Comparison of ENCODE assay signal across 26 cellular contexts in the genomic region with DNA sequence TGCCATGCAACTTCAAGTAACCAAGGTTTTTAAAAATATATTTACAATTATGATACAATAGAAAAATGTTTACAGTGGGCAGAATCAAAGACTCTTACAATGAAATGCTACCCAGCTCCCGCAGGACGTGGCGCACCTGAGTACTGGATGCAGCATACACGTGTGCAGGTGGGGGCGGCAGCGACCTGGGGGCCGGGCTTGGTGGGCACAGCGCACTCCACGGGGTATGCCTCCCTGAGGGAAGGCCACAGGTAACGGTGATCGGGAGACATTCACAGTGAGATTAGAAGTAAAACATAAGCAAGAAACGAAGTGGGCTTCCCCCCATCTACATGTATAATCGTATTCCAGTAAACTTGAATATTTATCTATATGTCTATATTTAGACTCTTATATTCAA.
"Had no signal": no experiment of that assay in that cellular context is flagged by ENCODE, and none has a peak within 500 bp of the region (broad histone marks: within the 10 kb centered on the region; RNA-seq: fewer than 3 reads in every experiment).

No MANE protein-coding gene starts in this region.

- H3K4me1 ChIP-seq: heart left ventricle, left ventricle myocardium inferior, pancreas, prostate gland, stomach, testis, thyroid gland, transverse colon, upper lobe of right lung had no signal

- H3K9me3 ChIP-seq: heart left ventricle, left ventricle myocardium inferior, mucosa of descending colon, pancreas, prostate gland, stomach, testis, thyroid gland, transverse colon, upper lobe of right lung had no signal

- H3K4me3 ChIP-seq: heart left ventricle, left ventricle myocardium inferior, mucosa of descending colon, pancreas, prostate gland, smooth muscle cell, stomach, testis, thyroid gland, transverse colon, upper lobe of right lung had no signal

- H3K27ac ChIP-seq: heart left ventricle, left ventricle myocardium inferior, pancreas, prostate gland, stomach, testis, thyroid gland, transverse colon, upper lobe of right lung had no signal

- H3K36me3 ChIP-seq: left ventricle myocardium inferior, pancreas, prostate gland, thyroid gland, transverse colon, upper lobe of right lung had no signal

- DNase-seq: glutamatergic neuron; heart left ventricle; hypothalamus; immature natural killer cell; left ventricle myocardium inferior; mesendoderm; midbrain; mucosa of descending colon; naive thymus-derived CD4-positive, alpha-beta T cell; retina; stimulated activated CD4-positive, alpha-beta T cell treated with anti-CD3 and anti-CD28 coated beads, Interleukin-12 subunit alpha, Interleukin-12 subunit beta, amount 100 ng/mL, for 4 hours; stimulated activated CD4-positive, alpha-beta T cell treated with anti-CD3 and anti-CD28 coated beads, Interleukin-15, amount 100 ng/mL, for 24 hours; stimulated activated CD4-positive, alpha-beta T cell treated with anti-CD3 and anti-CD28 coated beads, Interleukin-2, amount 100 ng/mL, for 24 hours; stimulated activated CD4-positive, alpha-beta T cell treated with anti-CD3 and anti-CD28 coated beads, Interleukin-4, amount 100 ng/mL, for 1 hour; stimulated activated naive B cell treated with anti-CD40 and anti-IgM and Interleukin-4, amounts not matched to agents 10 μg/mL and 1 μg/mL and 100 μg/mL, for 72 hours; stimulated activated naive CD8-positive, alpha-beta T cell treated with anti-CD3 and anti-CD28 coated beads, Interleukin-15, Interleukin-2, amounts not matched to agents 100 U/mL and 50 U/mL, for 24 hours; stomach; transverse colon; upper lobe of right lung had no signal

- ATAC-seq: heart left ventricle; mucosa of descending colon; naive thymus-derived CD4-positive, alpha-beta T cell; natural killer cell treated with Interleukin-12 subunit alpha and Interleukin-12 subunit beta and Interleukin-15 and Interleukin-18, amount 100 ng/mL, for 72 hours; pancreas; right cardiac atrium; stimulated activated naive B cell treated with anti-CD40 and anti-IgM and Interleukin-4, amounts not matched to agents 10 μg/mL and 1 μg/mL and 100 μg/mL, for 72 hours; stimulated activated naive CD8-positive, alpha-beta T cell treated with anti-CD3 and anti-CD28 coated beads, Interleukin-15, Interleukin-2, amounts not matched to agents 100 U/mL and 50 U/mL, for 24 hours had no signal

- H3K27me3 ChIP-seq: heart left ventricle, pancreas, stomach, testis, thyroid gland, transverse colon, upper lobe of right lung had no signal
